ENCODE assay signal across 16 cellular contexts in genomic region chr3:126413693-126414080, GRCh38. TPM values are rescaled to one million over a fixed set of nuclear protein-coding genes. Genes with fewer than 3 reads are reported as not detected.
DNase-seq lines count a peak whose midpoint lies in the region; ATAC-seq and TF ChIP-seq lines count a peak whose summit lies in the region.
"Had no signal": no experiment of that assay in that cellular context is flagged by ENCODE, and none has a peak within 500 bp of the region (broad histone marks: within the 10 kb centered on the region; RNA-seq: fewer than 3 reads in every experiment).

No MANE protein-coding gene starts in this region.

- H2BK15ac ChIP-seq in neuronal stem cell (ENCODE audit: low read length), result no peak overlapping the region

- peak overlapping the region; percentile 50 for H2AK5ac ChIP-seq in neuronal stem cell (ENCODE audit: low read depth, low read length)

- no peak overlapping the region for H3K4me2 ChIP-seq in neuronal stem cell (ENCODE audit: insufficient read depth, low read length, poor library complexity, severe bottlenecking)
- H3K4me2 ChIP-seq: BLaER1, GM23338 had no signal

- 68 to 74% methylated on average over 4 of the region's 4 CpGs for WGBS in heart right ventricle, 2 donors
- WGBS in neuronal stem cell (ENCODE audit: extremely low coverage in 2 of 2, insufficient read length in 2 of 2, insufficient replicate concordance in 1 of 2), 2 donors, result no CpG with 5 or more reads among the region's 4 CpGs
- 71 to 75% (median 74%) methylated on average over 1 to 4 of the region's 4 CpGs for WGBS in stomach, 5 donors
- WGBS in upper lobe of left lung, 2 donors, result 67 to 70% methylated on average over 1 to 4 of the region's 4 CpGs

- H3K18ac ChIP-seq in neuronal stem cell (ENCODE audit: low read length), result no peak overlapping the region

- intact Hi-C loops in Right ventricle myocardium superior (cut with DNase I), result no loop called here
- intact Hi-C loops in heart right ventricle (cut with DNase I), result no loop called here
- intact Hi-C loops in dorsolateral prefrontal cortex (cut with DNase I), result no loop called here
- intact Hi-C loops in stomach (cut with DNase I; ENCODE audit: low total_unique reads), result no loop called here

- no peak overlapping the region for H4K91ac ChIP-seq in neuronal stem cell (ENCODE audit: low read depth, low read length, poor library complexity)

- no peak overlapping the region for H3K23ac ChIP-seq in neuronal stem cell (ENCODE audit: low read depth, low read length, poor library complexity)

- TF ChIP-seq CTCF in heart right ventricle (IDR thresholded peaks at IDR 0.05) (no peak), dorsolateral prefrontal cortex (IDR thresholded peaks at IDR 0.05 in 54 of 56, conservative IDR thresholded peaks at IDR 0.05 in 2 of 56; ENCODE audit: low read depth in 1 of 56, partially characterized antibody in 56 of 56) (no peak), stomach (IDR thresholded peaks at IDR 0.05) (no peak), upper lobe of left lung (IDR thresholded peaks at IDR 0.05) (no peak)

- H3K36me3 ChIP-seq in heart right ventricle (no peaks in the 10 kb centered on the region), neuronal stem cell (replicated peaks in 1 of 2; ENCODE audit: control insufficient read depth in 2 of 2, insufficient read depth in 2 of 2, low read length in 2 of 2) (no peaks in the 10 kb centered on the region), stomach (no peaks in the 10 kb centered on the region), upper lobe of left lung (no peaks in the 10 kb centered on the region)
- H3K36me3 ChIP-seq: BLaER1 had no signal

- no peak overlapping the region for H3K4me3 ChIP-seq in heart right ventricle
- no peak overlapping the region for H3K4me3 ChIP-seq in dorsolateral prefrontal cortex
- H3K4me3 ChIP-seq in neuronal stem cell (ENCODE audit: low read length in 2 of 2), result no peak overlapping the region
- no peak overlapping the region for H3K4me3 ChIP-seq in stomach
- H3K4me3 ChIP-seq in upper lobe of left lung, result no peak overlapping the region
- H3K4me3 ChIP-seq: BLaER1, GM23338 had no signal

- H3K27ac ChIP-seq in heart right ventricle, result no peak overlapping the region
- H3K27ac ChIP-seq in dorsolateral prefrontal cortex, result no peak overlapping the region
- H3K27ac ChIP-seq in neuronal stem cell (replicated peaks; ENCODE audit: low read length), result no peak overlapping the region
- H3K27ac ChIP-seq in stomach, result no peak overlapping the region
- no peak overlapping the region for H3K27ac ChIP-seq in upper lobe of left lung
- H3K27ac ChIP-seq: BLaER1 had no signal

- H4K8ac ChIP-seq in neuronal stem cell (ENCODE audit: low read depth, low read length), result no peak overlapping the region

- H3K79me1 ChIP-seq in neuronal stem cell (ENCODE audit: low read depth, low read length), result peaks cover 2% of the 10 kb centered on the region

- H3K27me3 ChIP-seq in heart right ventricle (peaks cover 0 to 56% (median 49%) of the 10 kb centered on the region in 7 donors), dorsolateral prefrontal cortex (peaks cover 0 to 34% (median 13%) of the 10 kb centered on the region in 45 donors), neuronal stem cell (ENCODE audit: control insufficient read depth in 3 of 3, insufficient read depth in 3 of 3, low read depth in 1 of 3, low read length in 3 of 3) (peaks cover 0 to 6% (median 0%) of the 10 kb centered on the region in 3 experiments), stomach (peaks cover 0 to 61% (median 23%) of the 10 kb centered on the region in 3 donors), upper lobe of left lung (peaks cover 0 to 15% (median 4%) of the 10 kb centered on the region in 4 donors)
- H3K27me3 ChIP-seq: BLaER1 had no signal

- no peak overlapping the region for H2BK5ac ChIP-seq in neuronal stem cell (ENCODE audit: low read length)

- no peak overlapping the region for H3K4ac ChIP-seq in neuronal stem cell (ENCODE audit: low read length)

- H2BK120ac ChIP-seq in neuronal stem cell (ENCODE audit: low read depth, low read length), result peak overlapping the region; percentile 19

- H2BK12ac ChIP-seq in neuronal stem cell (ENCODE audit: low read length), result no peak overlapping the region

- TF ChIP-seq POLR2A in stomach (IDR thresholded peaks at IDR 0.05) (no peak), upper lobe of left lung (IDR thresholded peaks at IDR 0.05) (no peak)

- ATAC-seq in Right ventricle myocardium superior (ENCODE audit: poor library complexity) (no peak), heart right ventricle (no peak), GM21619 (IDR thresholded peaks at IDR 0.05; ENCODE audit: unreplicated experiment) (no peak), upper lobe of left lung (ENCODE audit: low FRiP score in 2 of 2) (no peak)
- ATAC-seq: CD8-positive, alpha-beta T cell; GM23338; HCT116 had no signal

- no peaks in the 10 kb centered on the region for H3K4me1 ChIP-seq in heart right ventricle
- peaks cover 0 to 6% of the 10 kb centered on the region in 2 donors for H3K4me1 ChIP-seq in neuronal stem cell (ENCODE audit: control insufficient read depth in 2 of 2, insufficient read depth in 1 of 2, low read depth in 1 of 2, low read length in 2 of 2)
- H3K4me1 ChIP-seq in stomach, result peaks cover 0 to 7% (median 0%) of the 10 kb centered on the region in 4 donors
- no peaks in the 10 kb centered on the region for H3K4me1 ChIP-seq in upper lobe of left lung
- H3K4me1 ChIP-seq: BLaER1 had no signal

- no peak overlapping the region for H3K9ac ChIP-seq in neuronal stem cell (ENCODE audit: low read depth, low read length, poor library complexity)
- H3K9ac ChIP-seq: BLaER1 had no signal

- no peak overlapping the region for H2AFZ ChIP-seq in neuronal stem cell (ENCODE audit: low read length)
- H2AFZ ChIP-seq: GM23338 had no signal

- H3K9me3 ChIP-seq in heart right ventricle, result no peaks in the 10 kb centered on the region
- H3K9me3 ChIP-seq in neuronal stem cell (replicated peaks in 1 of 2; ENCODE audit: control insufficient read depth in 2 of 2, insufficient read depth in 1 of 2, low read depth in 1 of 2, low read length in 2 of 2), result no peaks in the 10 kb centered on the region
- no peaks in the 10 kb centered on the region for H3K9me3 ChIP-seq in stomach
- no peaks in the 10 kb centered on the region for H3K9me3 ChIP-seq in upper lobe of left lung
- H3K9me3 ChIP-seq: BLaER1 had no signal

- DNase-seq in Right ventricle myocardium superior (peak; percentile 10), heart right ventricle (no peak), dorsolateral prefrontal cortex (peak in 6 of 10 donors; percentile 4 to 12 (median 7)), neuronal stem cell (ENCODE audit: low spot score) (no peak), stomach (peak; percentile 15), NCI-H2227 (lab: John Stamatoyannopoulos, UW; ENCODE audit: unreplicated experiment) (no peak), upper lobe of left lung (no peak)
- DNase-seq: 8988T; CD8-positive, alpha-beta T cell had no signal

- H3K14ac ChIP-seq in neuronal stem cell (ENCODE audit: low read length), result no peak overlapping the region

- TF ChIP-seq EP300 in stomach (IDR thresholded peaks at IDR 0.05) (no peak), upper lobe of left lung (IDR thresholded peaks at IDR 0.05) (no peak)

RNA-seq across cellular contexts. Expression of gene CFAP100, which starts 19.0 kb away (rescaled TPM):
- not detected for total RNA-seq in Right ventricle myocardium superior
- not detected for total RNA-seq in heart right ventricle
- polyA plus RNA-seq in heart right ventricle, result not detected
- 1 to 10 TPM in 102 of 120 experiments, under 1 TPM in 11, not detected in 7; 0.29 to 7.9 (median 2.4) TPM for total RNA-seq in dorsolateral prefrontal cortex
- polyA plus RNA-seq in neuronal stem cell (2013, experiment 1 of 2), result 3.9 TPM
- polyA plus RNA-seq in neuronal stem cell (2013, experiment 2 of 2), result 2.8 TPM
- total RNA-seq in stomach, result not detected
- not detected for polyA plus RNA-seq in stomach
- total RNA-seq in upper lobe of left lung, result 10 to 100 TPM in 4 of 6 donors, 1 to 10 TPM in 1, under 1 TPM in 1; 0.09 to 57.9 (median 21.6) TPM
- total RNA-seq: A673; CD8-positive, alpha-beta T cell had no signal
- polyA plus RNA-seq: AG04450, GM23338, IgD-negative memory B cell had no signal

RNA-seq across cellular contexts. Expression of gene KLF15, which starts 56.5 kb away (rescaled TPM):
- total RNA-seq in Right ventricle myocardium superior, result 34.0 TPM
- total RNA-seq in heart right ventricle, result 10 to 100 TPM; 13.5 to 57.1 (median 27.1) TPM
- polyA plus RNA-seq in heart right ventricle, result 10 to 100 TPM; 30.1 to 61.3 TPM
- total RNA-seq in dorsolateral prefrontal cortex, result 100 to 1,000 TPM in 5 of 120 experiments, 10 to 100 TPM in 115; 11.7 to 112 (median 39.5) TPM
- 6.0 TPM for polyA plus RNA-seq in neuronal stem cell (2013, experiment 1 of 2)
- 5.6 TPM for polyA plus RNA-seq in neuronal stem cell (2013, experiment 2 of 2)
- total RNA-seq in stomach, result 10 to 100 TPM in 4 of 5 donors, 1 to 10 TPM in 1; 4.6 to 82.9 (median 21.6) TPM
- 10 to 100 TPM; 13.6 to 16.7 (median 16.6) TPM for polyA plus RNA-seq in stomach
- 10 to 100 TPM; 21.6 to 52.4 (median 38.3) TPM for total RNA-seq in upper lobe of left lung
- polyA plus RNA-seq: IgD-negative memory B cell had no signal

Comparison
In these comparisons a context has a peak if more than half of its experiments do, and no peak if none do; other contexts are left out.
1. DNase-seq: peak in Right ventricle myocardium superior (single experiment), dorsolateral prefrontal cortex (6 of 10) and stomach (single experiment); none in heart right ventricle (0 of 2), neuronal stem cell (single experiment), NCI-H2227 (single experiment) and upper lobe of left lung (0 of 2).